Comparison of ENCODE assay signal across 24 cellular contexts in the genomic region with DNA sequence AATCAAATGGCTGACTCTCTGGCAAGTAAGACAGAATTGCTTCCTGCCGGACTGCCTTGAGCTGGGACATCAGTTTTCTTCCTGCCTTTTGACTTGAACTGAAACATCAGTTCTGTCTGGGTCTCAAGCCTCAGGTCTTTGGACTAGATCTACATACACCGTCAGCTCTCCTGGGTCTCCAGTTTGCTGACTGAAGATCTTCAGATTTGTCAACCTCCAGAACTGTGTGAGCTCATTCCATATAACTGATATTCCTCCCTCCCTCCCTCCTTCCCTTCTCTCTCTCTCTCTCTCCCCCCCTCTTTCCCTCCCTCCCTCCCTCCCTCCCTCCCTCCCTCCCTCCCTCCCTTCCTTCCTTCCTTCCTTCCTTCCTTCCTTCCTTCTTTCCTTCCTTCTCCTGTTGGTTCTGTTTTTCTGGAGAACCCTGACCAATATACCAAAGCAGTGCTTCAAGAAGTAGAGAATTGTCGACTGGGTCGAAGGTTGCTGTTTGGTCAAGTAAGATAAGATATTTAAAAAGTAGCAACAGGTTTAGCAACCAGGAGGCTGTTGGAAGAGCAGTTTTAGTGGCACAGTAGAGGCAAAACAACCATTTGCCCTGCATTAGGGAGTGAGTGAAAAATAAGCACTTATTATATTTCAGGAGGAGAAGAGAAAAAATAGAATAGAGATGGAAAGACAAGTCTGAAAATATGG. TPM values are rescaled to one million over a fixed set of nuclear protein-coding genes. Genes with fewer than 3 reads are reported as not detected.
DNase-seq lines count a peak whose midpoint lies in the region; ATAC-seq, FAIRE-seq and TF ChIP-seq lines count a peak whose summit lies in the region.
"Had no signal": no experiment of that assay in that cellular context is flagged by ENCODE, and none has a peak within 500 bp of the region (broad histone marks: within the 10 kb centered on the region; RNA-seq: fewer than 3 reads in every experiment).

No MANE protein-coding gene starts in this region.

- no peaks in the 10 kb centered on the region for H3K4me1 Mint-ChIP-seq in osteocyte (ENCODE audit: unreplicated experiment)
- H3K4me1 Mint-ChIP-seq: CD8-positive, alpha-beta memory T cell had no signal

- H3K27me3 Mint-ChIP-seq in osteocyte (ENCODE audit: unreplicated experiment) = peaks cover 28% of the 10 kb centered on the region
- H3K27me3 Mint-ChIP-seq: CD4-positive, alpha-beta T cell had no signal

- H3K9ac ChIP-seq in HepG2 (ENCODE audit: insufficient read depth, low read depth, low read length) (no peak overlapping the region), SK-N-MC (ENCODE audit: insufficient read length) (no peak overlapping the region)
- H3K9ac ChIP-seq: BLaER1 treated with 17β-estradiol and CSF1 and Interleukin-3, amounts not matched to agents 10 nM and 100 nM had no signal

- H3K4me3 Mint-ChIP-seq in osteocyte (ENCODE audit: unreplicated experiment) = no peak overlapping the region
- H3K4me3 Mint-ChIP-seq: CD4-positive, alpha-beta T cell; HFFc6 had no signal

- POLR2A ChIA-PET in HepG2 (lab: Yijun Ruan, JAX) = no interaction called here

- no peak for FAIRE-seq in HepG2 (lab: Jason Lieb, UNC)
- FAIRE-seq: A549, G401.6, GM12892, H54 had no signal

- 19% methylated on average over 4 of the region's 4 CpGs for WGBS in HepG2 (ENCODE audit: low lambda C conversion rate)
- WGBS in right lobe of liver (ENCODE audit: insufficient coverage, low coverage, low lambda C conversion rate, missing lambda C conversion rate) = 48% methylated on average over 4 of the region's 4 CpGs

- TF ChIP-seq EP300 in HepG2 (IDR thresholded peaks at IDR 0.05; ENCODE audit: low read depth in 2 of 2, low read length in 2 of 2) = no peak
- TF ChIP-seq EP300 in HepG2 (CRISPR knock-in tag; IDR thresholded peaks at IDR 0.05; ENCODE audit: borderline replicate concordance) = no peak

- H2AFZ ChIP-seq in HepG2 (ENCODE audit: low read length) = no peak overlapping the region

- H3K9me3 Mint-ChIP-seq in osteocyte (ENCODE audit: unreplicated experiment) = no peaks in the 10 kb centered on the region
- H3K9me3 Mint-ChIP-seq: CD4-positive, alpha-beta T cell; CD8-positive, alpha-beta memory T cell; HFFc6 had no signal

- ATAC-seq in HepG2 = no peak
- ATAC-seq in right lobe of liver = no peak
- ATAC-seq: A549 had no signal

- TF ChIP-seq POLR2A in HepG2 (IDR thresholded peaks at IDR 0.05; ENCODE audit: insufficient read depth in 1 of 2, low read depth in 2 of 2, low read length in 2 of 2) (no peak), right lobe of liver (IDR thresholded peaks at IDR 0.05) (no peak)

- no peaks in the 10 kb centered on the region for H3K79me2 ChIP-seq in HepG2 (ENCODE audit: insufficient read depth, low read length)

- H3K36me3 ChIP-seq in HepG2 (replicated peaks in 1 of 2; ENCODE audit: control insufficient read depth in 1 of 2, insufficient read depth in 2 of 2, low read length in 2 of 2) (no peaks in the 10 kb centered on the region), right lobe of liver (no peaks in the 10 kb centered on the region), SK-N-MC (ENCODE audit: insufficient read depth, low read length) (no peaks in the 10 kb centered on the region)
- H3K36me3 ChIP-seq: HAP-1 had no signal

- in situ Hi-C loops in HepG2 (cut with HindIII; ENCODE audit: extremely low pct_ligation_motif_present, low pct_unique_long_range_greater_than_20kb) = no loop called here

- H3K27me3 ChIP-seq in HepG2 (ENCODE audit: control insufficient read depth in 1 of 2, insufficient read depth in 2 of 2, low read length in 2 of 2) = peaks cover 0 to 4% of the 10 kb centered on the region in 2 experiments; a peak in 1 of 5 replicates
- no peaks in the 10 kb centered on the region for H3K27me3 ChIP-seq in right lobe of liver
- H3K27me3 ChIP-seq: BE2C; BLaER1 treated with 17β-estradiol and CSF1 and Interleukin-3, amounts not matched to agents 10 nM and 100 nM had no signal

- CTCF ChIA-PET in HepG2 (lab: Yijun Ruan, JAX; ENCODE audit: low intra/inter-chr PET ratio, low total read pairs) = no interaction called here

- no peak for DNase-seq in HepG2 (ENCODE audit: low spot score)
- DNase-seq in right lobe of liver = no peak
- DNase-seq in SK-N-MC (ENCODE audit: low read depth, low spot score) = no peak
- peak; percentile 42 for DNase-seq in osteocyte (ENCODE audit: extremely low spot score, unreplicated experiment)
- no peak for DNase-seq in COLO668 (lab: John Stamatoyannopoulos, UW; ENCODE audit: unreplicated experiment)
- no peak for DNase-seq in NCI-H1105 treated with DMSO at 0.1 percent for 48 hours (lab: John Stamatoyannopoulos, UW)
- no peak for DNase-seq in DMS153 treated with DMSO at 0.1 percent for 48 hours (lab: John Stamatoyannopoulos, UW; ENCODE audit: unreplicated experiment)
- DNase-seq: 8988T; ACHN; AML-193; BE2C; Calu3; CD4-positive, alpha-beta T cell; CD8-positive, alpha-beta memory T cell; COR-L47; DND-41; GOT3; HFFc6 had no signal

- no peak overlapping the region for H3K27ac Mint-ChIP-seq in osteocyte (ENCODE audit: unreplicated experiment)
- H3K27ac Mint-ChIP-seq: CD4-positive, alpha-beta T cell; HFFc6 had no signal

- TF ChIP-seq CTCF in HepG2 (CRISPR knock-in tag; IDR thresholded peaks at IDR 0.05) (no peak), right lobe of liver (IDR thresholded peaks at IDR 0.05) (no peak), osteocyte (IDR thresholded peaks at IDR 0.05) (no peak)

- H3K4me2 ChIP-seq in HepG2 (ENCODE audit: low read depth, low read length) = no peak overlapping the region
- H3K4me2 ChIP-seq: A549; BLaER1 treated with 17β-estradiol and CSF1 and Interleukin-3, amounts not matched to agents 10 nM and 100 nM had no signal

- H3K27ac ChIP-seq in HepG2 (ENCODE audit: extremely low read length, insufficient read depth, low read length) (no peak overlapping the region), right lobe of liver (no peak overlapping the region), SK-N-MC (peak overlapping the region; percentile 60; the same call in 1 of the 2 replicates)
- H3K27ac ChIP-seq: A549; BLaER1 treated with 17β-estradiol and CSF1 and Interleukin-3, amounts not matched to agents 10 nM and 100 nM had no signal

- intact Hi-C loops in HepG2 (cut with micrococcal nuclease; ENCODE audit: unreplicated experiment) = no loop called here
- intact Hi-C loops in right lobe of liver (cut with DNase I) = no loop called here

- H3K4me3 ChIP-seq in HepG2 (replicated peaks in 1 of 3; ENCODE audit: insufficient read depth in 1 of 3, low read depth in 2 of 3, low read length in 3 of 3) = no peak overlapping the region
- H3K4me3 ChIP-seq in right lobe of liver = no peak overlapping the region
- H3K4me3 ChIP-seq in SK-N-MC = no peak overlapping the region
- H3K4me3 ChIP-seq: A549; BLaER1 treated with 17β-estradiol and CSF1 and Interleukin-3, amounts not matched to agents 10 nM and 100 nM; HAP-1 had no signal

- H3K4me1 ChIP-seq in HepG2 (ENCODE audit: insufficient read depth, low read length) (no peaks in the 10 kb centered on the region), right lobe of liver (no peaks in the 10 kb centered on the region)
- H3K4me1 ChIP-seq: A549, HAP-1 had no signal

- TF ChIP-seq RAD21 in HepG2 (CRISPR knock-in tag; IDR thresholded peaks at IDR 0.05) = no peak

- BruUV-seq in HepG2 (replicated peaks; lab: Mats Ljungman, UMichigan) = no TSS peak

- H3K9me3 ChIP-seq in HepG2 (ENCODE audit: low read length) (no peaks in the 10 kb centered on the region), right lobe of liver (no peaks in the 10 kb centered on the region), SK-N-MC (ENCODE audit: low read depth, low read length) (no peaks in the 10 kb centered on the region)
- H3K9me3 ChIP-seq: A549; BE2C; BLaER1 treated with 17β-estradiol and CSF1 and Interleukin-3, amounts not matched to agents 10 nM and 100 nM; HAP-1 had no signal

- no peaks in the 10 kb centered on the region for H4K20me1 ChIP-seq in HepG2 (ENCODE audit: insufficient read depth, low read length)
- H4K20me1 ChIP-seq: BLaER1 treated with 17β-estradiol and CSF1 and Interleukin-3, amounts not matched to agents 10 nM and 100 nM had no signal

- H3K36me3 Mint-ChIP-seq in osteocyte (ENCODE audit: unreplicated experiment) = peaks cover 3% of the 10 kb centered on the region

RNA-seq across cellular contexts. Expression of gene CMTR1, which starts 33.1 kb away (rescaled TPM):
- total RNA-seq in HepG2 (2016; rRNA removed; fragmentation: Illumina TruSeq; extraction: Trizol) = 33.0 and 55.2 TPM in 2 replicates
- 6.1 and 7.1 TPM in 2 replicates for total RNA-seq in HepG2 (2016; cell fraction: cytosol; rRNA removed; fragmentation: Illumina TruSeq; extraction: Trizol; ENCODE audit: low read depth)
- total RNA-seq in HepG2 (2016; cell fraction: insoluble cytoplasmic fraction; rRNA removed; fragmentation: Illumina TruSeq; extraction: Trizol) = 31.4 and 54.4 TPM in 2 replicates
- 9.3 and 11.2 TPM in 2 replicates for total RNA-seq in HepG2 (2016; cell fraction: membrane; rRNA removed; fragmentation: Illumina TruSeq; extraction: Trizol)
- 67.5 and 75.1 TPM in 2 replicates for total RNA-seq in HepG2 (2016; cell fraction: nucleus; rRNA removed; fragmentation: Illumina TruSeq; extraction: Trizol)
- polyA plus RNA-seq in HepG2 (2011; rRNA removed) = 19.7 and 23.4 TPM in 2 replicates
- polyA plus RNA-seq in HepG2 (2011; cell fraction: cytosol; rRNA removed) = 17.2 and 19.2 TPM in 2 replicates
- polyA plus RNA-seq in HepG2 (2011; cell fraction: nucleus; rRNA removed) = 52.6 and 56.2 TPM in 2 replicates
- polyA plus RNA-seq in HepG2 (2012) = 27.3 and 30.6 TPM in 2 replicates
- polyA plus RNA-seq in HepG2 (2016; cell fraction: cytosol; fragmentation: Illumina TruSeq; extraction: Trizol; ENCODE audit: low read depth) = 1.9 and 2.5 TPM in 2 replicates
- 21.8 TPM in 2 replicates for polyA plus RNA-seq in HepG2 (2016; cell fraction: insoluble cytoplasmic fraction; fragmentation: Illumina TruSeq; extraction: Trizol; ENCODE audit: low read depth)
- 3.2 and 4.4 TPM in 2 replicates for polyA plus RNA-seq in HepG2 (2016; cell fraction: membrane; fragmentation: Illumina TruSeq; extraction: Trizol; ENCODE audit: low read depth)
- polyA plus RNA-seq in HepG2 (2016; cell fraction: nucleus; fragmentation: Illumina TruSeq; extraction: Trizol; ENCODE audit: insufficient read depth, low read depth) = 88.3 and 90.5 TPM in 2 replicates
- 25.6 and 34.1 TPM in 2 replicates for polyA minus RNA-seq in HepG2 (2011; rRNA and poly(A)+ RNA removed; ENCODE audit: low replicate concordance)
- 13.1 and 16.2 TPM in 2 replicates for polyA minus RNA-seq in HepG2 (2011; cell fraction: cytosol; rRNA and poly(A)+ RNA removed)
- 28.7 and 35.8 TPM in 2 replicates for polyA minus RNA-seq in HepG2 (2011; cell fraction: nucleus; rRNA and poly(A)+ RNA removed)
- 10 to 100 TPM; 15.6 to 22.3 (median 16.5) TPM for total RNA-seq in right lobe of liver
- total RNA-seq in osteocyte = 44.5 and 45.4 TPM in 2 replicates

RNA-seq across cellular contexts. Expression of gene RNF8, which starts 46.2 kb away (rescaled TPM):
- total RNA-seq in HepG2 (2016; rRNA removed; fragmentation: Illumina TruSeq; extraction: Trizol) (47.6 and 65.7 TPM in 2 replicates), right lobe of liver (1 to 10 TPM; 4.3 to 7.1 (median 6.1) TPM), osteocyte (18.2 and 18.3 TPM in 2 replicates)
- 16.8 and 18.5 TPM in 2 replicates for total RNA-seq in HepG2 (2016; cell fraction: cytosol; rRNA removed; fragmentation: Illumina TruSeq; extraction: Trizol; ENCODE audit: low read depth)
- 50.2 and 62.5 TPM in 2 replicates for total RNA-seq in HepG2 (2016; cell fraction: insoluble cytoplasmic fraction; rRNA removed; fragmentation: Illumina TruSeq; extraction: Trizol)
- total RNA-seq in HepG2 (2016; cell fraction: membrane; rRNA removed; fragmentation: Illumina TruSeq; extraction: Trizol) = 49.0 and 52.6 TPM in 2 replicates
- total RNA-seq in HepG2 (2016; cell fraction: nucleus; rRNA removed; fragmentation: Illumina TruSeq; extraction: Trizol) = 23.5 and 26.1 TPM in 2 replicates
- 18.1 and 21.8 TPM in 2 replicates for polyA plus RNA-seq in HepG2 (2011; rRNA removed)
- 14.6 and 17.3 TPM in 2 replicates for polyA plus RNA-seq in HepG2 (2011; cell fraction: cytosol; rRNA removed)
- 9.4 and 14.3 TPM in 2 replicates for polyA plus RNA-seq in HepG2 (2011; cell fraction: nucleus; rRNA removed)
- polyA plus RNA-seq in HepG2 (2012) = 24.3 and 28.0 TPM in 2 replicates
- 17.6 and 20.1 TPM in 2 replicates for polyA plus RNA-seq in HepG2 (2016; cell fraction: cytosol; fragmentation: Illumina TruSeq; extraction: Trizol; ENCODE audit: low read depth)
- 63.7 and 63.8 TPM in 2 replicates for polyA plus RNA-seq in HepG2 (2016; cell fraction: insoluble cytoplasmic fraction; fragmentation: Illumina TruSeq; extraction: Trizol; ENCODE audit: low read depth)
- 35.4 and 37.9 TPM in 2 replicates for polyA plus RNA-seq in HepG2 (2016; cell fraction: membrane; fragmentation: Illumina TruSeq; extraction: Trizol; ENCODE audit: low read depth)
- polyA plus RNA-seq in HepG2 (2016; cell fraction: nucleus; fragmentation: Illumina TruSeq; extraction: Trizol; ENCODE audit: insufficient read depth, low read depth) = 31.4 and 32.1 TPM in 2 replicates
- polyA minus RNA-seq in HepG2 (2011; rRNA and poly(A)+ RNA removed; ENCODE audit: low replicate concordance) = 3.9 and 9.7 TPM in 2 replicates
- polyA minus RNA-seq in HepG2 (2011; cell fraction: cytosol; rRNA and poly(A)+ RNA removed) = 11.1 and 11.7 TPM in 2 replicates
- 15.8 and 22.9 TPM in 2 replicates for polyA minus RNA-seq in HepG2 (2011; cell fraction: nucleus; rRNA and poly(A)+ RNA removed)
